ENCODE assay signal across 29 cellular contexts in genomic region chr2:1477196-1478040, GRCh38.
"Had no signal": no experiment of that assay in that cellular context is flagged by ENCODE, and none has a peak within 500 bp of the region (broad histone marks: within the 10 kb centered on the region; RNA-seq: fewer than 3 reads in every experiment).

No MANE protein-coding gene starts in this region.

- H3K4me1 Mint-ChIP-seq: activated naive CD4-positive, alpha-beta T cell treated with anti-CD3 and anti-CD28 coated beads, Interleukin-2, amount 10 ng/mL, durations not matched to agents 7 days and 5 days; activated naive CD8-positive, alpha-beta T cell treated with anti-CD3 and anti-CD28 coated beads, Interleukin-2, amount 10 ng/mL, durations not matched to agents 7 days and 5 days; endodermal cell; mesothelial cell of epicardium; naive B cell had no signal

- H3K27me3 Mint-ChIP-seq: activated naive CD4-positive, alpha-beta T cell treated with anti-CD3 and anti-CD28 coated beads, Interleukin-2, amount 10 ng/mL, durations not matched to agents 7 days and 5 days; stimulated activated naive CD8-positive, alpha-beta T cell treated with anti-CD3 and anti-CD28 coated beads, Interleukin-15, Interleukin-2, amounts not matched to agents 100 ng/mL and 50 ng/mL, for 24 hours had no signal

- H3K4me2 ChIP-seq: smooth muscle cell had no signal

- H3K27ac ChIP-seq: ascending aorta, cardiac muscle cell, heart right ventricle, left lung, ovary, prostate gland, SK-N-MC, tibial artery had no signal

- H3K9me3 ChIP-seq: ascending aorta, heart right ventricle, left lung, ovary, prostate gland, tibial artery had no signal

- H3K27ac Mint-ChIP-seq: activated naive CD4-positive, alpha-beta T cell treated with anti-CD3 and anti-CD28 coated beads, Interleukin-2, amount 10 ng/mL, durations not matched to agents 7 days and 5 days; activated naive CD8-positive, alpha-beta T cell treated with anti-CD3 and anti-CD28 coated beads, Interleukin-2, amount 10 ng/mL, durations not matched to agents 7 days and 5 days; activated T-cell treated with anti-CD3 and anti-CD28 coated beads, Interleukin-2, amount 50 U/mL, for 24 hours; endodermal cell; mesothelial cell of epicardium; naive B cell; nephron progenitor cell; stimulated activated naive CD8-positive, alpha-beta T cell treated with anti-CD3 and anti-CD28 coated beads, Interleukin-15, Interleukin-2, amounts not matched to agents 100 ng/mL and 50 ng/mL, for 24 hours had no signal

- H3K4me3 ChIP-seq: ascending aorta, cardiac muscle cell, heart right ventricle, left lung, ovary, prostate gland, SK-N-MC, smooth muscle cell, tibial artery had no signal

- H3K27me3 ChIP-seq: ascending aorta, cardiac muscle cell, ovary had no signal

- H3K4me3 Mint-ChIP-seq: activated naive CD4-positive, alpha-beta T cell treated with anti-CD3 and anti-CD28 coated beads, Interleukin-2, amount 10 ng/mL, durations not matched to agents 7 days and 5 days; activated naive CD8-positive, alpha-beta T cell treated with anti-CD3 and anti-CD28 coated beads, Interleukin-2, amount 10 ng/mL, durations not matched to agents 7 days and 5 days; activated T-cell treated with anti-CD3 and anti-CD28 coated beads, Interleukin-2, amount 50 U/mL, for 24 hours; brain; endodermal cell; mesothelial cell of epicardium; naive B cell; nephron progenitor cell; stimulated activated naive CD8-positive, alpha-beta T cell treated with anti-CD3 and anti-CD28 coated beads, Interleukin-15, Interleukin-2, amounts not matched to agents 100 ng/mL and 50 ng/mL, for 24 hours had no signal

- DNase-seq: activated CD4-positive, alpha-beta T cell treated with anti-CD3 and anti-CD28 coated beads for 4 hours; activated CD4-positive, alpha-beta T cell treated with anti-CD3 and anti-CD28 coated beads, Interleukin-2, amount 50 U/mL, for 4 hours; activated CD8-positive, alpha-beta memory T cell treated with anti-CD3 and anti-CD28 coated beads, Interleukin-2, amount 50 U/mL, for 4 hours; activated gamma-delta T cell; activated naive CD4-positive, alpha-beta T cell treated with anti-CD3 and anti-CD28 coated beads, Interleukin-2, amount 10 ng/mL, durations not matched to agents 7 days and 5 days; activated naive CD8-positive, alpha-beta T cell treated with anti-CD3 and anti-CD28 coated beads, Interleukin-2, amount 10 ng/mL, durations not matched to agents 7 days and 5 days; activated T-cell treated with anti-CD3 and anti-CD28 coated beads, Interleukin-2, amount 50 U/mL, for 24 hours; foreskin fibroblast; heart right ventricle; kidney glomerular epithelial cell; mammary epithelial cell; naive B cell; nephron progenitor cell; ovary; retina; stimulated activated CD4-positive, alpha-beta T cell treated with anti-CD3 and anti-CD28 coated beads, Interleukin-15, amount 100 ng/mL, for 24 hours; stimulated activated CD4-positive, alpha-beta T cell treated with anti-CD3 and anti-CD28 coated beads, Interleukin-2, amount 100 ng/mL, for 24 hours; substantia nigra; tibial artery had no signal

- H3K9me3 Mint-ChIP-seq: activated naive CD8-positive, alpha-beta T cell treated with anti-CD3 and anti-CD28 coated beads, Interleukin-2, amount 10 ng/mL, durations not matched to agents 7 days and 5 days; activated T-cell treated with anti-CD3 and anti-CD28 coated beads, Interleukin-2, amount 50 U/mL, for 24 hours; mesothelial cell of epicardium; naive B cell; stimulated activated naive CD8-positive, alpha-beta T cell treated with anti-CD3 and anti-CD28 coated beads, Interleukin-15, Interleukin-2, amounts not matched to agents 100 ng/mL and 50 ng/mL, for 24 hours had no signal

- H3K4me1 ChIP-seq: ascending aorta, heart right ventricle, left lung, prostate gland, tibial artery had no signal

- ATAC-seq: left lung had no signal

- H3K36me3 Mint-ChIP-seq: activated naive CD4-positive, alpha-beta T cell treated with anti-CD3 and anti-CD28 coated beads, Interleukin-2, amount 10 ng/mL, durations not matched to agents 7 days and 5 days; activated naive CD8-positive, alpha-beta T cell treated with anti-CD3 and anti-CD28 coated beads, Interleukin-2, amount 10 ng/mL, durations not matched to agents 7 days and 5 days; brain; mesothelial cell of epicardium; naive B cell had no signal

- H3K36me3 ChIP-seq: ascending aorta, cardiac muscle cell, left lung, ovary, prostate gland, tibial artery had no signal
